Comparison of ENCODE assay signal across 8 cellular contexts in genomic region chr1:207579436-207579799, GRCh38.
DNase-seq lines count a peak whose midpoint lies in the region; ATAC-seq, FAIRE-seq and TF ChIP-seq lines count a peak whose summit lies in the region.

No MANE protein-coding gene starts in this region.

- H3K4me3 ChIP-seq in OCI-LY3 (ENCODE audit: low read length) = no peak overlapping the region
- H3K4me3 ChIP-seq in astrocyte of the cerebellum (ENCODE audit: low read depth, low read length) = no peak overlapping the region

- no peaks in the 10 kb centered on the region for H3K79me2 ChIP-seq in OCI-LY3 (ENCODE audit: low read length)

- H3K4me2 ChIP-seq in OCI-LY3 (ENCODE audit: low read length) = no peak overlapping the region

- DNase-seq in DMS153 treated with DMSO at 0.1 percent for 48 hours (lab: John Stamatoyannopoulos, UW; ENCODE audit: unreplicated experiment) = peak; percentile 27
- peak; percentile 13 for DNase-seq in GM19240 (ENCODE audit: insufficient read length, low spot score)
- DNase-seq in astrocyte of the cerebellum (ENCODE audit: low read depth) = no peak
- peak; percentile 12 to 18 for DNase-seq in stimulated activated CD4-positive, alpha-beta T cell treated with anti-CD3 and anti-CD28 coated beads, Interleukin-4, amount 100 ng/mL, for 48 hours (ENCODE audit: low read depth in 2 of 2)

- H3K27me3 ChIP-seq in OCI-LY3 (ENCODE audit: low read depth, low read length) = peaks cover 22% of the 10 kb centered on the region

- in situ Hi-C loops in astrocyte of the cerebellum (cut with HindIII; ENCODE audit: low sequenced_read_pairs) = no loop called here

- H3K9me3 ChIP-seq in OCI-LY3 (ENCODE audit: insufficient read depth, low read length) = no peaks in the 10 kb centered on the region

- H3K4me1 ChIP-seq in OCI-LY3 (ENCODE audit: low read length) = peaks cover 4% of the 10 kb centered on the region

- peak overlapping the region; percentile 86 for H2AFZ ChIP-seq in OCI-LY3 (ENCODE audit: low read depth, low read length)

- TF ChIP-seq CTCF in OCI-LY3 (IDR thresholded peaks at IDR 0.05; ENCODE audit: low read depth, low read length) = peak; percentile 78
- TF ChIP-seq CTCF in astrocyte of the cerebellum (IDR thresholded peaks at IDR 0.05; ENCODE audit: low read depth, low read length, missing control alignments) = peak; percentile 63

- no peaks in the 10 kb centered on the region for H3K36me3 ChIP-seq in OCI-LY3 (replicated peaks; ENCODE audit: low read depth, low read length)

- peak; percentile 81 for ATAC-seq in HG03520 (IDR thresholded peaks at IDR 0.05; ENCODE audit: unreplicated experiment)
- ATAC-seq in HG02970 (IDR thresholded peaks at IDR 0.05; ENCODE audit: low FRiP score, unreplicated experiment) = no peak

- H3K27ac ChIP-seq in OCI-LY3 (ENCODE audit: low read length) = no peak overlapping the region

- no peaks in the 10 kb centered on the region for H4K20me1 ChIP-seq in OCI-LY3 (ENCODE audit: insufficient read depth, low read length)

- peak; percentile 62 for FAIRE-seq in islet of Langerhans (lab: Jason Lieb, UNC)

- H3K9ac ChIP-seq in OCI-LY3 (ENCODE audit: low read length) = no peak overlapping the region
